ENCODE assay signal across 8 cellular contexts in genomic region chr16:4271176-4272113, GRCh38. TPM values are rescaled to one million over a fixed set of nuclear protein-coding genes. Genes with fewer than 3 reads are reported as not detected.
DNase-seq lines count a peak whose midpoint lies in the region; ATAC-seq lines count a peak whose summit lies in the region.

No MANE protein-coding gene starts in this region.

- H3K27ac Mint-ChIP-seq in activated CD8-positive, alpha-beta T cell treated with anti-CD3 and anti-CD28 coated beads, Interleukin-2, amount 10 ng/mL, durations not matched to agents 7 days and 5 days = peak overlapping the region; percentile 95
- H3K27ac Mint-ChIP-seq in memory B cell = peak overlapping the region; percentile 45

- no peaks in the 10 kb centered on the region for H3K36me3 Mint-ChIP-seq in activated CD8-positive, alpha-beta T cell treated with anti-CD3 and anti-CD28 coated beads, Interleukin-2, amount 10 ng/mL, durations not matched to agents 7 days and 5 days (ENCODE audit: low read depth)
- H3K36me3 Mint-ChIP-seq in memory B cell = no peaks in the 10 kb centered on the region

- H3K27me3 Mint-ChIP-seq in activated CD8-positive, alpha-beta T cell treated with anti-CD3 and anti-CD28 coated beads, Interleukin-2, amount 10 ng/mL, durations not matched to agents 7 days and 5 days (ENCODE audit: low read depth) = no peaks in the 10 kb centered on the region
- H3K27me3 Mint-ChIP-seq in memory B cell = no peaks in the 10 kb centered on the region

- ATAC-seq in GM19372 (IDR thresholded peaks at IDR 0.05; ENCODE audit: low read depth, unreplicated experiment) (peak; percentile 53), HG03571 (IDR thresholded peaks at IDR 0.05; ENCODE audit: unreplicated experiment) (peak; percentile 58), memory B cell (ENCODE audit: low read depth) (peak; percentile 77)
- peak; percentile 86 for ATAC-seq in activated CD8-positive, alpha-beta T cell treated with anti-CD3 and anti-CD28 coated beads, Interleukin-2, amount 10 ng/mL, durations not matched to agents 7 days and 5 days

- peak overlapping the region; percentile 84 for H3K4me3 Mint-ChIP-seq in activated CD8-positive, alpha-beta T cell treated with anti-CD3 and anti-CD28 coated beads, Interleukin-2, amount 10 ng/mL, durations not matched to agents 7 days and 5 days
- H3K4me3 Mint-ChIP-seq in memory B cell = peak overlapping the region; percentile 97

- peaks cover 19% of the 10 kb centered on the region for H3K4me1 Mint-ChIP-seq in activated CD8-positive, alpha-beta T cell treated with anti-CD3 and anti-CD28 coated beads, Interleukin-2, amount 10 ng/mL, durations not matched to agents 7 days and 5 days (ENCODE audit: low read depth)
- peaks cover 4% of the 10 kb centered on the region for H3K4me1 Mint-ChIP-seq in memory B cell

- DNase-seq in C1 segment of cervical spinal cord (lab: John Stamatoyannopoulos, UW) (peak in 13 of 14 donors; percentile 41 to 91 (median 85)), NCI-H82 (lab: John Stamatoyannopoulos, UW) (peak; percentile 96), memory B cell (ENCODE audit: low spot score in 2 of 2) (peak; percentile 78 to 83)
- DNase-seq in activated CD8-positive, alpha-beta T cell treated with anti-CD3 and anti-CD28 coated beads, Interleukin-2, amount 10 ng/mL, durations not matched to agents 7 days and 5 days = peak; percentile 94
- DNase-seq in effector CD4-positive, alpha-beta T cell = peak; percentile 84
- peak; percentile 78 to 89 (median 86) for DNase-seq in stimulated activated CD4-positive, alpha-beta T cell treated with anti-CD3 and anti-CD28 coated beads, TNF-alpha, amount 100 ng/mL, for 48 hours (ENCODE audit: low read depth in 3 of 3)

- H3K9me3 Mint-ChIP-seq in activated CD8-positive, alpha-beta T cell treated with anti-CD3 and anti-CD28 coated beads, Interleukin-2, amount 10 ng/mL, durations not matched to agents 7 days and 5 days (ENCODE audit: insufficient read depth) = no peaks in the 10 kb centered on the region
- H3K9me3 Mint-ChIP-seq in memory B cell = no peaks in the 10 kb centered on the region

- CTCF ChIA-PET in activated CD8-positive, alpha-beta T cell treated with anti-CD3 and anti-CD28 coated beads, Interleukin-2, amount 10 ng/mL, durations not matched to agents 7 days and 5 days (lab: Charles Lee) = interaction anchor here (0.6 to 2.8 kb wide), 7 partner anchors 9 to 345 kb away, joined by 3 to 39 read pairs (median 3); no protein-coding TSS in a partner anchor

- POLR2A ChIA-PET in activated CD8-positive, alpha-beta T cell treated with anti-CD3 and anti-CD28 coated beads, Interleukin-2, amount 10 ng/mL, durations not matched to agents 7 days and 5 days (lab: Charles Lee) = interaction anchor here (0.7 to 2.6 kb wide), 8 partner anchors 12 to 144 kb away, joined by 3 to 11 read pairs (median 4); no protein-coding TSS in a partner anchor

RNA-seq across cellular contexts. Expression of gene TFAP4, which starts 1.4 kb away (rescaled TPM):
- 10 to 100 TPM; 21.0 to 24.7 TPM for total RNA-seq in activated CD8-positive, alpha-beta T cell treated with anti-CD3 and anti-CD28 coated beads, Interleukin-2, amount 10 ng/mL, durations not matched to agents 7 days and 5 days

RNA-seq across cellular contexts. Expression of gene SRL, which starts 29.6 kb away (rescaled TPM):
- total RNA-seq in activated CD8-positive, alpha-beta T cell treated with anti-CD3 and anti-CD28 coated beads, Interleukin-2, amount 10 ng/mL, durations not matched to agents 7 days and 5 days = not detected

RNA-seq across cellular contexts. Expression of gene GLIS2, which starts 44.4 kb away (rescaled TPM):
- under 1 TPM; 0.16 TPM for total RNA-seq in activated CD8-positive, alpha-beta T cell treated with anti-CD3 and anti-CD28 coated beads, Interleukin-2, amount 10 ng/mL, durations not matched to agents 7 days and 5 days

Comparison
In these comparisons a context has a peak if more than half of its experiments do, and no peak if none do; other contexts are left out.
1. Peak in every context shown above with its lines: DNase-seq and ATAC-seq.